ENCODE assay signal across 1 cellular context in genomic region chr4:109820563-109820962, GRCh38.
TF ChIP-seq lines count a peak whose summit lies in the region.

No MANE protein-coding gene starts in this region.

TF ChIP-seq in K562, 482 proteins besides CTCF, POLR2A, EP300 and RAD21:
- TF ChIP-seq NCOA4 (IDR thresholded peaks at IDR 0.05; ENCODE audit: partially characterized antibody): no peak
- TF ChIP-seq KDM1A (IDR thresholded peaks at IDR 0.05): no peak
- no peak for TF ChIP-seq HOMEZ (CRISPR knock-in tag; IDR thresholded peaks at IDR 0.05)
- TF ChIP-seq E2F3 (CRISPR knock-in tag; IDR thresholded peaks at IDR 0.05): no peak
- TF ChIP-seq SLC30A9 (CRISPR knock-in tag; IDR thresholded peaks at IDR 0.05): no peak
- TF ChIP-seq E2F5 (CRISPR knock-in tag; IDR thresholded peaks at IDR 0.05): no peak
- TF ChIP-seq RBFOX2 (IDR thresholded peaks at IDR 0.05; ENCODE audit: low read depth, low read length): 0 out of 2 replicates have a peak, but pooled peaks have one; percentile 30
- no peak for TF ChIP-seq TGIF2 (CRISPR knock-in tag; IDR thresholded peaks at IDR 0.05)
TF ChIP-seq in K562: peak in this region for 1.
